ENCODE assay signal across 9 cellular contexts in genomic region chr6:7725412-7725811, GRCh38. TPM values are rescaled to one million over a fixed set of nuclear protein-coding genes. Genes with fewer than 3 reads are reported as not detected.
DNase-seq lines count a peak whose midpoint lies in the region; ATAC-seq, FAIRE-seq and TF ChIP-seq lines count a peak whose summit lies in the region.
"Had no signal": no experiment of that assay in that cellular context is flagged by ENCODE, and none has a peak within 500 bp of the region (broad histone marks: within the 10 kb centered on the region; RNA-seq: fewer than 3 reads in every experiment).

No MANE protein-coding gene starts in this region.

- no peaks in the 10 kb centered on the region for H3K36me3 Mint-ChIP-seq in stimulated activated naive CD8-positive, alpha-beta T cell treated with anti-CD3 and anti-CD28 coated beads, Interleukin-15, Interleukin-2, amounts not matched to agents 100 ng/mL and 50 ng/mL, for 24 hours (ENCODE audit: low read depth)
- no peaks in the 10 kb centered on the region for H3K36me3 Mint-ChIP-seq in naive B cell

- no peak for ATAC-seq in stimulated activated naive CD8-positive, alpha-beta T cell treated with anti-CD3 and anti-CD28 coated beads, Interleukin-15, Interleukin-2, amounts not matched to agents 100 U/mL and 50 U/mL, for 24 hours
- ATAC-seq in naive B cell (ENCODE audit: low read depth in 2 of 2) (no peak), GM21825 (IDR thresholded peaks at IDR 0.05; ENCODE audit: unreplicated experiment) (no peak)

- H3K4me1 Mint-ChIP-seq in stimulated activated naive CD8-positive, alpha-beta T cell treated with anti-CD3 and anti-CD28 coated beads, Interleukin-15, Interleukin-2, amounts not matched to agents 100 ng/mL and 50 ng/mL, for 24 hours (ENCODE audit: low read depth) = peaks cover 16% of the 10 kb centered on the region
- H3K4me1 Mint-ChIP-seq in naive B cell = peaks cover 19 to 30% (median 23%) of the 10 kb centered on the region in 3 donors

- peaks cover 20% of the 10 kb centered on the region for H3K27me3 ChIP-seq in brain microvascular endothelial cell (replicated peaks)

- no peaks in the 10 kb centered on the region for H3K9me3 Mint-ChIP-seq in stimulated activated naive CD8-positive, alpha-beta T cell treated with anti-CD3 and anti-CD28 coated beads, Interleukin-15, Interleukin-2, amounts not matched to agents 100 ng/mL and 50 ng/mL, for 24 hours
- no peaks in the 10 kb centered on the region for H3K9me3 Mint-ChIP-seq in naive B cell

- H3K27me3 Mint-ChIP-seq in stimulated activated naive CD8-positive, alpha-beta T cell treated with anti-CD3 and anti-CD28 coated beads, Interleukin-15, Interleukin-2, amounts not matched to agents 100 ng/mL and 50 ng/mL, for 24 hours = peaks cover 78% of the 10 kb centered on the region
- peaks cover 50 to 66% (median 61%) of the 10 kb centered on the region in 3 donors for H3K27me3 Mint-ChIP-seq in naive B cell

- H3K27ac ChIP-seq in brain microvascular endothelial cell = no peak overlapping the region

- peak overlapping the region; percentile 37 for H3K4me3 Mint-ChIP-seq in stimulated activated naive CD8-positive, alpha-beta T cell treated with anti-CD3 and anti-CD28 coated beads, Interleukin-15, Interleukin-2, amounts not matched to agents 100 ng/mL and 50 ng/mL, for 24 hours
- H3K4me3 Mint-ChIP-seq in naive B cell = peak overlapping the region; percentile 79 to 94 (median 88)

- TF ChIP-seq CTCF in brain microvascular endothelial cell (IDR thresholded peaks at IDR 0.05; ENCODE audit: low read depth, low read length, missing control alignments) = no peak

- in situ Hi-C loops in brain microvascular endothelial cell (cut with HindIII; ENCODE audit: low pct_ligation_motif_present, low sequenced_read_pairs) = no loop called here

- FAIRE-seq in urothelium cell line (lab: Jason Lieb, UNC) = no peak

- H3K4me3 ChIP-seq in brain microvascular endothelial cell (ENCODE audit: low read depth, low read length) = peak overlapping the region; percentile 55

- no peaks in the 10 kb centered on the region for H3K36me3 ChIP-seq in brain microvascular endothelial cell (replicated peaks)

- H3K27ac Mint-ChIP-seq in stimulated activated naive CD8-positive, alpha-beta T cell treated with anti-CD3 and anti-CD28 coated beads, Interleukin-15, Interleukin-2, amounts not matched to agents 100 ng/mL and 50 ng/mL, for 24 hours = no peak overlapping the region
- H3K27ac Mint-ChIP-seq in naive B cell = peak overlapping the region in 1 of 6 donors; percentile 90

- DNase-seq in stimulated activated naive CD8-positive, alpha-beta T cell treated with anti-CD3 and anti-CD28 coated beads, Interleukin-15, Interleukin-2, amounts not matched to agents 100 U/mL and 50 U/mL, for 24 hours = no peak
- DNase-seq in brain microvascular endothelial cell = no peak
- no peak for DNase-seq in naive B cell
- no peak for DNase-seq in kidney tubule cell (ENCODE audit: low spot score)
- DNase-seq in urothelium cell line (ENCODE audit: low spot score) = no peak
- DNase-seq in stimulated activated CD4-positive, alpha-beta T cell treated with anti-CD3 and anti-CD28 coated beads, Interleukin-4, amount 100 ng/mL, for 24 hours = no peak
- DNase-seq: NK-92 treated with Interleukin-12 subunit alpha and Interleukin-12 subunit beta, amount 100 ng/mL, for 24 hours had no signal

RNA-seq across cellular contexts. Expression of gene BMP6, which starts 0.5 kb away (rescaled TPM):
- polyA plus RNA-seq in naive B cell (ENCODE audit: low read depth in 6 of 6) = 1 to 10 TPM in 1 of 6 donors, under 1 TPM in 3, not detected in 2; 0.23 to 1.0 (median 0.63) TPM
